In genomic region chr17:63446218-63446980, GRCh38 we compare ENCODE assay signal across 8 cellular contexts. TPM values are rescaled to one million over a fixed set of nuclear protein-coding genes. Genes with fewer than 3 reads are reported as not detected.
DNase-seq lines count a peak whose midpoint lies in the region; ATAC-seq and TF ChIP-seq lines count a peak whose summit lies in the region.

CYB561 (minus strand) TSS chr17:63446306; CDS start chr17:63437547, 8,759 bp downstream.

- no peak within 1 kb of the TSS for H3K27ac ChIP-seq in IMR-90 (ENCODE audit: insufficient read depth, low read length)
- H3K27ac ChIP-seq in left ventricle myocardium inferior (replicated peaks): peak within 1 kb of the TSS; percentile 88
- peak within 1 kb of the TSS; percentile 33 for H3K27ac ChIP-seq in rectal smooth muscle tissue (ENCODE audit: low read depth, low read length)
- peak within 1 kb of the TSS; percentile 93 for H3K27ac ChIP-seq in vagina

- WGBS in IMR-90 (ENCODE audit: extremely low coverage in 2 of 2, insufficient read length in 1 of 2), 2 experiments: 7% methylated on average over 59 of the region's 89 CpGs; no CpG with 5 or more reads in 1 of the 2 experiments

- TF ChIP-seq CTCF in IMR-90 (conservative IDR thresholded peaks at IDR 0.05; ENCODE audit: low read depth, low read length) (no peak), left ventricle myocardium inferior (IDR thresholded peaks at IDR 0.05; ENCODE audit: borderline replicate concordance) (peak; percentile 25), vagina (IDR thresholded peaks at IDR 0.05) (no peak)

- CTCF ChIA-PET in IMR-90 (lab: Yijun Ruan, JAX): no interaction called here

- H3K36me3 ChIP-seq in IMR-90 (ENCODE audit: control insufficient read depth, insufficient read depth, low read length): no peaks in the 10 kb centered on the region
- H3K36me3 ChIP-seq in adipocyte (ENCODE audit: control insufficient read depth, insufficient read depth, low read length, severe bottlenecking): no peaks in the 10 kb centered on the region
- H3K36me3 ChIP-seq in left ventricle myocardium inferior: no peaks in the 10 kb centered on the region
- no peaks in the 10 kb centered on the region for H3K36me3 ChIP-seq in rectal smooth muscle tissue (ENCODE audit: control insufficient read depth, insufficient read depth, low read length)
- H3K36me3 ChIP-seq in vagina: no peaks in the 10 kb centered on the region

- H2AK9ac ChIP-seq in IMR-90 (replicated peaks; ENCODE audit: low read depth, low read length, poor library complexity): peak within 1 kb of the TSS; percentile 69

- H3K18ac ChIP-seq in IMR-90 (ENCODE audit: low read depth, low read length): peak within 1 kb of the TSS; percentile 16; the same call in 1 of the 2 replicates

- peak within 1 kb of the TSS; percentile 94 for H2AFZ ChIP-seq in IMR-90 (replicated peaks; ENCODE audit: low read length, poor library complexity)

- H3K4me1 ChIP-seq in IMR-90 (ENCODE audit: control insufficient read depth, insufficient read depth, low read length) (peaks cover 4% of the 10 kb centered on the region), adipocyte (ENCODE audit: control insufficient read depth, insufficient read depth, low read length) (peaks cover 20% of the 10 kb centered on the region), left ventricle myocardium inferior (peaks cover 72% of the 10 kb centered on the region), rectal smooth muscle tissue (ENCODE audit: control insufficient read depth, insufficient read depth, low read length) (no peaks in the 10 kb centered on the region), vagina (peaks cover 32% of the 10 kb centered on the region)

- H2BK20ac ChIP-seq in IMR-90 (ENCODE audit: low read depth, low read length): no peak within 1 kb of the TSS; the same call in 1 of the 2 replicates

- H2AK5ac ChIP-seq in IMR-90 (ENCODE audit: low read depth, low read length): peak within 1 kb of the TSS; percentile 75; the same call in 1 of the 2 replicates

- dilution Hi-C loops in IMR-90 (cut with HindIII; ENCODE audit: low sequenced_read_pairs, unreplicated experiment): no loop called here

- peak; percentile 92 for DNase-seq in DMS53 (lab: John Stamatoyannopoulos, UW)
- peak; percentile 29 for DNase-seq in IMR-90
- peak; percentile 63 for DNase-seq in SKM-1 treated with dmso at 0.1 percent for 144 hours (lab: John Stamatoyannopoulos, UW; ENCODE audit: unreplicated experiment)
- DNase-seq in adipocyte (ENCODE audit: low read depth): peak; percentile 80
- DNase-seq in left ventricle myocardium inferior: peak; percentile 75
- DNase-seq in vagina (ENCODE audit: extremely low spot score in 2 of 2): no peak

- H3K9me3 ChIP-seq in IMR-90 (ENCODE audit: control insufficient read depth, insufficient read depth, low read length) (no peaks in the 10 kb centered on the region), adipocyte (ENCODE audit: control insufficient read depth, low read length) (no peaks in the 10 kb centered on the region), left ventricle myocardium inferior (replicated peaks) (no peaks in the 10 kb centered on the region), vagina (no peaks in the 10 kb centered on the region)

- no peaks in the 10 kb centered on the region for H3K27me3 ChIP-seq in IMR-90 (ENCODE audit: control insufficient read depth, insufficient read depth, low read length)
- no peaks in the 10 kb centered on the region for H3K27me3 ChIP-seq in adipocyte (replicated peaks; ENCODE audit: control insufficient read depth, insufficient read depth, low read length)
- H3K27me3 ChIP-seq in left ventricle myocardium inferior (ENCODE audit: low read depth): no peaks in the 10 kb centered on the region
- H3K27me3 ChIP-seq in rectal smooth muscle tissue (ENCODE audit: control insufficient read depth, insufficient read depth, low read length): no peaks in the 10 kb centered on the region
- no peaks in the 10 kb centered on the region for H3K27me3 ChIP-seq in vagina

- POLR2A ChIA-PET in IMR-90 (lab: Charles Lee; ENCODE audit: unreplicated experiment): no interaction called here

- H3K9me1 ChIP-seq in IMR-90 (ENCODE audit: insufficient read depth, low read length): no peaks in the 10 kb centered on the region

- H4K8ac ChIP-seq in IMR-90 (ENCODE audit: low read depth in 2 of 2, low read length in 2 of 2): peak within 1 kb of the TSS; percentile 73 to 87

- H3K4ac ChIP-seq in IMR-90 (ENCODE audit: low read depth, low read length): peak within 1 kb of the TSS; percentile 70

- H2BK120ac ChIP-seq in IMR-90 (ENCODE audit: low read depth, low read length): peak within 1 kb of the TSS; percentile 58

- H3K23ac ChIP-seq in IMR-90 (ENCODE audit: low read depth, low read length): no peak within 1 kb of the TSS

- no peaks in the 10 kb centered on the region for H4K20me1 ChIP-seq in IMR-90 (ENCODE audit: insufficient read depth, low read length)

- in situ Hi-C loops in IMR-90 (cut with MboI; ENCODE audit: low sequenced_read_pairs): no loop called here

- no peak within 1 kb of the TSS for H3K9ac ChIP-seq in IMR-90 (ENCODE audit: low read depth, low read length)
- peak within 1 kb of the TSS; percentile 83 for H3K9ac ChIP-seq in adipocyte (ENCODE audit: low read length)
- peak within 1 kb of the TSS; percentile 58 for H3K9ac ChIP-seq in rectal smooth muscle tissue (ENCODE audit: low read length)

- no TSS peak for BruUV-seq in IMR-90 (replicated peaks; lab: Mats Ljungman, UMichigan)

- no peaks in the 10 kb centered on the region for H3K79me1 ChIP-seq in IMR-90 (ENCODE audit: low read depth in 1 of 2, low read length in 2 of 2)

- H3K4me3 ChIP-seq in IMR-90 (ENCODE audit: insufficient read depth, low read depth, low read length) (peak within 1 kb of the TSS; percentile 36), adipocyte (ENCODE audit: low read length) (peak within 1 kb of the TSS; percentile 79), left ventricle myocardium inferior (peak within 1 kb of the TSS; percentile 83), rectal smooth muscle tissue (ENCODE audit: low read length) (peak within 1 kb of the TSS; percentile 72), vagina (peak within 1 kb of the TSS; percentile 73 to 84)

- peak within 1 kb of the TSS; percentile 49 for H3K4me2 ChIP-seq in IMR-90 (ENCODE audit: low read depth, low read length)

- H4K5ac ChIP-seq in IMR-90 (ENCODE audit: low read depth, low read length): peak within 1 kb of the TSS; percentile 81

- TF ChIP-seq POLR2A in IMR-90 (IDR thresholded peaks at IDR 0.05; ENCODE audit: low read depth, low read length) (no peak), vagina (IDR thresholded peaks at IDR 0.05) (peak in 1 of 2 donors; percentile 61)

- H2BK5ac ChIP-seq in IMR-90 (ENCODE audit: low read depth, low read length, poor library complexity, severe bottlenecking): no peak within 1 kb of the TSS

- intact Hi-C loops in IMR-90 (cut with micrococcal nuclease) (no loop called here), left ventricle myocardium inferior (cut with micrococcal nuclease) (no loop called here), vagina (cut with DNase I) (loop anchor here (10.0 kb wide), 1 partner anchor 98 kb away; no protein-coding TSS in a partner anchor)

- H3K14ac ChIP-seq in IMR-90 (replicated peaks; ENCODE audit: low read depth, low read length): no peak within 1 kb of the TSS; the same call in 1 of the 2 replicates

- no peak for TF ChIP-seq RAD21 in IMR-90 (IDR thresholded peaks at IDR 0.05; ENCODE audit: low read length)

- H2BK15ac ChIP-seq in IMR-90 (ENCODE audit: low read depth, low read length): no peak within 1 kb of the TSS

- peak within 1 kb of the TSS; percentile 55 for H4K91ac ChIP-seq in IMR-90 (ENCODE audit: insufficient read depth, low read depth, low read length)

- ATAC-seq in GM21515 (IDR thresholded peaks at IDR 0.05; ENCODE audit: unreplicated experiment) (peak; percentile 58), IMR-90 (ENCODE audit: low read depth) (peak; percentile 73)

- no peak within 1 kb of the TSS for H3K56ac ChIP-seq in IMR-90 (ENCODE audit: extremely low read depth, insufficient read depth, low read length)

TF ChIP-seq in IMR-90, 13 proteins besides CTCF, POLR2A, EP300 and RAD21:
- TF ChIP-seq, protein P1, sequence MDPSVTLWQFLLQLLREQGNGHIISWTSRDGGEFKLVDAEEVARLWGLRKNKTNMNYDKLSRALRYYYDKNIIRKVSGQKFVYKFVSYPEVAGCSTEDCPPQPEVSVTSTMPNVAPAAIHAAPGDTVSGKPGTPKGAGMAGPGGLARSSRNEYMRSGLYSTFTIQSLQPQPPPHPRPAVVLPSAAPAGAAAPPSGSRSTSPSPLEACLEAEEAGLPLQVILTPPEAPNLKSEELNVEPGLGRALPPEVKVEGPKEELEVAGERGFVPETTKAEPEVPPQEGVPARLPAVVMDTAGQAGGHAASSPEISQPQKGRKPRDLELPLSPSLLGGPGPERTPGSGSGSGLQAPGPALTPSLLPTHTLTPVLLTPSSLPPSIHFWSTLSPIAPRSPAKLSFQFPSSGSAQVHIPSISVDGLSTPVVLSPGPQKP (IDR thresholded peaks at IDR 0.05; ENCODE audit: borderline replicate concordance, low read depth, low read length): no peak
- TF ChIP-seq SMC3 (IDR thresholded peaks at IDR 0.05; ENCODE audit: low read depth, low read length) (no peak), RFX5 (IDR thresholded peaks at IDR 0.05; ENCODE audit: low read depth, low read length) (no peak), CHD1 (IDR thresholded peaks at IDR 0.05; ENCODE audit: low read depth, low read length) (no peak), RCOR1 (IDR thresholded peaks at IDR 0.05; ENCODE audit: insufficient replicate concordance, low read length) (no peak), USF2 (IDR thresholded peaks at IDR 0.05; ENCODE audit: low read depth, low read length) (peak; percentile 48), CEBPB (IDR thresholded peaks at IDR 0.05; ENCODE audit: low read depth, low read length) (no peak), MXI1 (IDR thresholded peaks at IDR 0.05; ENCODE audit: borderline replicate concordance, low read depth, low read length) (peak; percentile 24; the same call in 1 of the 2 replicates), BHLHE40 (IDR thresholded peaks at IDR 0.05; ENCODE audit: low read depth, low read length) (peak; percentile 97), FOS (IDR thresholded peaks at IDR 0.05; ENCODE audit: low read depth, low read length) (no peak)

RNA-seq across cellular contexts. Expression of gene CYB561, which starts in this region (rescaled TPM):
- total RNA-seq in IMR-90 (2012; rRNA removed) (1.1 and 2.5 TPM in 2 replicates), left ventricle myocardium inferior (9.0 TPM), vagina (46.2 TPM)
- polyA plus RNA-seq in IMR-90 (2012; rRNA removed): 3.0 and 3.8 TPM in 2 replicates
- polyA plus RNA-seq in IMR-90 (2012; cell fraction: cytosol; rRNA removed): 1.8 and 5.0 TPM in 2 replicates
- polyA plus RNA-seq in IMR-90 (2012; cell fraction: nucleus; rRNA removed; ENCODE audit: low replicate concordance): 2.9 and 8.1 TPM in 2 replicates

Comparison
In these comparisons a context has a peak if more than half of its experiments do, and no peak if none do; other contexts are left out.
1. DNase-seq: peak in DMS53 (single experiment), IMR-90 (single experiment), SKM-1 treated with dmso at 0.1 percent for 144 hours (single experiment), adipocyte (single experiment) and left ventricle myocardium inferior (single experiment); none in vagina (0 of 2).
2. Peak in every context shown above with its lines, with median percentiles within 50 percentile points of each other: H3K4me3 ChIP-seq.